In the genomic region with DNA sequence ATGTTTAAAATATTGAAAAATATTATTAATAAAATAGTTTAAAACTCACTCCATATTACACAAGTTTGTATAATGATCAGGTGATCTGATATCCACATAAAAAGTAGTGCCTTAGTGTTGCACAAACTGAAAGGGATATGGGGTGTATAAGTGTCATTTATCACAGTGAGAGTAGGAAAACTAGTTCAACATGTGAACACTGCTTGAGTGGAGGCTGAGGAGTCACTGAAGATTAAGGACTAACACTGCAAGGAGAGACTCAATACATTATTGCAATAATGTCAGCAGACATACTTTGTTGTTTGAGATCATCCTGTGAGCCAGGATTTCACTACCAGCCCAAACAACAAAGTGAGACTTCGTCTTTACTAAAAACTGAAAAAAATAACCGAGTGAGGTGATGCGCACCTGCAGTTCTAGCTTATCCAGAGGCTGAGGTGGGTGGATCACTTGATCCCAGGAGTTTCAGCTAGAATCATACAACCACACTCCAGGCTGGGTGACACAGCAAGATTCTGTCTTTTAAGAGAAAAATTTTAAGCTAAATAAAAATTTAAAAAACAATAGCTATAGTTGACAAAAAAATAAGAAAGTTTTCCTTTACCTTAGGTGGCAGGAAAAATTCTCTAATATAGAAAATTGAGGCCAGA, we compare ENCODE assay signal across 18 cellular contexts.
"Had no signal": no experiment of that assay in that cellular context is flagged by ENCODE, and none has a peak within 500 bp of the region (broad histone marks: within the 10 kb centered on the region; RNA-seq: fewer than 3 reads in every experiment).

No MANE protein-coding gene starts in this region.

- H3K4me3 ChIP-seq: coronary artery, dorsolateral prefrontal cortex, esophagus muscularis mucosa, gastroesophageal sphincter, heart right ventricle, left lung, lower lobe of right lung, mucosa of descending colon had no signal

- DNase-seq: dermis blood vessel endothelial cell; dorsolateral prefrontal cortex; effector CD4-positive, alpha-beta T cell; effector memory CD4-positive, alpha-beta T cell; erythroblast; foreskin keratinocyte; heart right ventricle; hippocampal formation; left cardiac atrium; left lung; left ventricle myocardium superior; lower lobe of right lung; mesenchymal stem cell; mucosa of descending colon; naive B cell had no signal
